ENCODE assay signal across 28 cellular contexts in the genomic region with DNA sequence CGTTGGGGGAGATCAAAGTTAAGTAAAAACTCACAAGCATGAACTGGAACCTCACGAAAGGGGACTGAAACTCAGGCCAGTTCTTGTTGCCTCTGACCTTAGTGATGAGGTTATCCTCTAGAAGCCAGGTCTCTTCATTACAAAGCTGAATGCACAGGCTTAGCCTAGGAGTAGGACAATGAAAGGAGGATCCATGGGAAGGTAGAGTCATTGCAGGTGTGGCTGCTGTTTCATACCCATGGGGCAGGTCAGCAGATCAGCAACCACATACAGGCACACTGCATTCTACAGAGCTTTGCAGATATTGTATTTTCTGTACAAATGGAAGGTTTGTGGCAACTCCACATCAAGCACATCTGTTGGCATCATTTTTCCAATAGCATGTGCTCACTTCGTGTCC.
"Had no signal": no experiment of that assay in that cellular context is flagged by ENCODE, and none has a peak within 500 bp of the region (broad histone marks: within the 10 kb centered on the region; RNA-seq: fewer than 3 reads in every experiment).

No MANE protein-coding gene starts in this region.

- H3K4me3 Mint-ChIP-seq: natural killer cell; nephron; neural progenitor cell; stimulated activated effector memory CD8-positive, alpha-beta T cell treated with anti-CD3 and anti-CD28 coated beads, Interleukin-12 subunit alpha, Interleukin-12 subunit beta, amount 100 ng/mL, for 72 hours; stimulated activated naive B cell treated with anti-CD40 and anti-IgM and Interleukin-4, amounts not matched to agents 10 μg/mL and 1 μg/mL and 100 μg/mL, for 72 hours; stimulated activated naive CD8-positive, alpha-beta T cell treated with anti-CD3 and anti-CD28 coated beads, Interleukin-15, Interleukin-2, amounts not matched to agents 100 ng/mL and 50 ng/mL, for 24 hours had no signal

- H3K27ac Mint-ChIP-seq: natural killer cell; nephron; neural progenitor cell; progenitor cell of endocrine pancreas; stimulated activated effector memory CD8-positive, alpha-beta T cell treated with anti-CD3 and anti-CD28 coated beads, Interleukin-12 subunit alpha, Interleukin-12 subunit beta, amount 100 ng/mL, for 72 hours; stimulated activated naive B cell treated with anti-CD40 and anti-IgM and Interleukin-4, amounts not matched to agents 10 μg/mL and 1 μg/mL and 100 μg/mL, for 72 hours; stimulated activated naive CD8-positive, alpha-beta T cell treated with anti-CD3 and anti-CD28 coated beads, Interleukin-15, Interleukin-2, amounts not matched to agents 100 ng/mL and 50 ng/mL, for 24 hours had no signal

- H3K36me3 Mint-ChIP-seq: neural progenitor cell; stimulated activated effector memory CD8-positive, alpha-beta T cell treated with anti-CD3 and anti-CD28 coated beads, Interleukin-12 subunit alpha, Interleukin-12 subunit beta, amount 100 ng/mL, for 72 hours; stimulated activated naive B cell treated with anti-CD40 and anti-IgM and Interleukin-4, amounts not matched to agents 10 μg/mL and 1 μg/mL and 100 μg/mL, for 72 hours had no signal

- ATAC-seq: natural killer cell; psoas muscle; right cardiac atrium; right lobe of liver; stimulated activated effector memory CD8-positive, alpha-beta T cell treated with anti-CD3 and anti-CD28 coated beads, Interleukin-12 subunit alpha, Interleukin-12 subunit beta, amount 100 ng/mL, for 72 hours; stimulated activated naive B cell treated with anti-CD40 and anti-IgM and Interleukin-4, amounts not matched to agents 10 μg/mL and 1 μg/mL and 100 μg/mL, for 72 hours had no signal

- H3K4me3 ChIP-seq: neural progenitor cell, ovary, psoas muscle, right lobe of liver, sigmoid colon, stomach, thoracic aorta, thyroid gland, tibial nerve, upper lobe of left lung, uterus had no signal

- H3K9ac ChIP-seq: neural progenitor cell, parathyroid adenoma had no signal

- H3K9me3 ChIP-seq: ovary, psoas muscle, right lobe of liver, sigmoid colon, stomach, thoracic aorta, thyroid gland, tibial nerve, upper lobe of left lung, uterus had no signal

- H3K9me3 Mint-ChIP-seq: nephron; stimulated activated naive B cell treated with anti-CD40 and anti-IgM and Interleukin-4, amounts not matched to agents 10 μg/mL and 1 μg/mL and 100 μg/mL, for 72 hours; stimulated activated naive CD8-positive, alpha-beta T cell treated with anti-CD3 and anti-CD28 coated beads, Interleukin-15, Interleukin-2, amounts not matched to agents 100 ng/mL and 50 ng/mL, for 24 hours had no signal

- H3K27ac ChIP-seq: neural progenitor cell, ovary, parathyroid adenoma, psoas muscle, right lobe of liver, sigmoid colon, stomach, thoracic aorta, thyroid gland, tibial nerve, upper lobe of left lung, uterus had no signal

- H3K27me3 ChIP-seq: neural progenitor cell, ovary, right lobe of liver, sigmoid colon, stomach, thyroid gland, tibial nerve, upper lobe of left lung, uterus had no signal

- H3K4me1 Mint-ChIP-seq: natural killer cell; nephron; neural progenitor cell; stimulated activated effector memory CD8-positive, alpha-beta T cell treated with anti-CD3 and anti-CD28 coated beads, Interleukin-12 subunit alpha, Interleukin-12 subunit beta, amount 100 ng/mL, for 72 hours; stimulated activated naive B cell treated with anti-CD40 and anti-IgM and Interleukin-4, amounts not matched to agents 10 μg/mL and 1 μg/mL and 100 μg/mL, for 72 hours had no signal

- FAIRE-seq: small intestine had no signal

- H3K4me2 ChIP-seq: neural progenitor cell had no signal

- H2AFZ ChIP-seq: neural progenitor cell, parathyroid adenoma had no signal

- H3K4me1 ChIP-seq: neural progenitor cell, parathyroid adenoma, psoas muscle, right lobe of liver, stomach, thyroid gland, tibial nerve, upper lobe of left lung, uterus had no signal

- H3K36me3 ChIP-seq: neural progenitor cell, ovary, right lobe of liver, sigmoid colon, stomach, thoracic aorta, thyroid gland, tibial nerve, upper lobe of left lung, uterus had no signal

- H3K27me3 Mint-ChIP-seq: progenitor cell of endocrine pancreas; stimulated activated naive B cell treated with anti-CD40 and anti-IgM and Interleukin-4, amounts not matched to agents 10 μg/mL and 1 μg/mL and 100 μg/mL, for 72 hours; stimulated activated naive CD8-positive, alpha-beta T cell treated with anti-CD3 and anti-CD28 coated beads, Interleukin-15, Interleukin-2, amounts not matched to agents 100 ng/mL and 50 ng/mL, for 24 hours had no signal

- DNase-seq: natural killer cell; occipital lobe; ovary; posterior cingulate gyrus; psoas muscle; right cardiac atrium; right lobe of liver; sigmoid colon; small intestine; stimulated activated CD4-positive, alpha-beta T cell treated with anti-CD3 and anti-CD28 coated beads, Interleukin-15, amount 100 ng/mL, for 24 hours; stimulated activated CD4-positive, alpha-beta T cell treated with anti-CD3 and anti-CD28 coated beads, Interleukin-2, amount 100 ng/mL, for 24 hours; stimulated activated CD4-positive, alpha-beta T cell treated with anti-CD3 and anti-CD28 coated beads, Interleukin-2, amount 100 ng/mL, for 48 hours; stimulated activated CD4-positive, alpha-beta T cell treated with anti-CD3 and anti-CD28 coated beads, Interleukin-4, amount 100 ng/mL, for 24 hours; stimulated activated naive B cell treated with anti-CD40 and anti-IgM and Interleukin-4, amounts not matched to agents 10 μg/mL and 1 μg/mL and 100 μg/mL, for 72 hours; stimulated activated naive CD4-positive, alpha-beta T cell treated with Interleukin-2 at 50 U/mL for 16 hours; stomach; thyroid gland; trophoblast cell; upper lobe of left lung; uterus had no signal
